Comparison of ENCODE assay signal across 1 cellular context in genomic region chr10:117865945-117866344, GRCh38.
TF ChIP-seq lines count a peak whose summit lies in the region.

No MANE protein-coding gene starts in this region.

TF ChIP-seq in HEK293, 187 proteins besides CTCF, POLR2A, EP300 and RAD21 (continued from another document and continues in another):
- TF ChIP-seq INSM2 (tag by site-specific recombination; IDR thresholded peaks at IDR 0.05) (0 out of 2 replicates have a peak, but pooled peaks have one; percentile 42), ZNF341 (tag by site-specific recombination; IDR thresholded peaks at IDR 0.05; ENCODE audit: low read depth) (no peak), ZNF701 (tag by site-specific recombination; IDR thresholded peaks at IDR 0.05) (no peak), ZNF704 (tag by site-specific recombination; IDR thresholded peaks at IDR 0.05) (no peak), ZNF37A (tag by site-specific recombination; IDR thresholded peaks at IDR 0.05) (no peak), MYNN (tag by site-specific recombination; IDR thresholded peaks at IDR 0.05; ENCODE audit: borderline replicate concordance) (no peak), FEZF1 (tag by site-specific recombination; IDR thresholded peaks at IDR 0.05) (no peak), ZSCAN30 (tag by site-specific recombination; IDR thresholded peaks at IDR 0.05) (no peak), ZIC2 (tag by site-specific recombination; IDR thresholded peaks at IDR 0.05) (no peak), ZNF391 (tag by site-specific recombination; IDR thresholded peaks at IDR 0.05; ENCODE audit: borderline replicate concordance, low read depth) (no peak), ZNF19 (tag by site-specific recombination; IDR thresholded peaks at IDR 0.05; ENCODE audit: low read depth) (no peak), ZNF791 (tag by site-specific recombination; IDR thresholded peaks at IDR 0.05) (no peak), ZFP37 (tag by site-specific recombination; IDR thresholded peaks at IDR 0.05) (no peak), ZNF555 (tag by site-specific recombination; conservative IDR thresholded peaks at IDR 0.05) (no peak), ZNF146 (tag by site-specific recombination; IDR thresholded peaks at IDR 0.05) (no peak), ZNF768 (tag by site-specific recombination; IDR thresholded peaks at IDR 0.05) (no peak), IKZF3 (tag by site-specific recombination; IDR thresholded peaks at IDR 0.05) (no peak), ZNF214 (tag by site-specific recombination; IDR thresholded peaks at IDR 0.05; ENCODE audit: borderline replicate concordance) (no peak), ATF2 (tag by site-specific recombination; IDR thresholded peaks at IDR 0.05; ENCODE audit: low read depth) (peak; percentile 76), ZBTB17 (tag by site-specific recombination; IDR thresholded peaks at IDR 0.05) (peak; percentile 51; the same call in 1 of the 2 replicates), ZBTB49 (tag by site-specific recombination; IDR thresholded peaks at IDR 0.05; ENCODE audit: low read depth) (no peak), ZNF777 (tag by site-specific recombination; IDR thresholded peaks at IDR 0.05; ENCODE audit: borderline replicate concordance) (no peak), ZNF362 (tag by site-specific recombination; IDR thresholded peaks at IDR 0.05) (no peak), ZNF174 (tag by site-specific recombination; IDR thresholded peaks at IDR 0.05) (no peak), ZNF138 (tag by site-specific recombination; IDR thresholded peaks at IDR 0.05; ENCODE audit: borderline replicate concordance) (no peak), ZNF175 (tag by site-specific recombination; IDR thresholded peaks at IDR 0.05) (no peak), YY2 (tag by site-specific recombination; IDR thresholded peaks at IDR 0.05) (peak; percentile 71; the same call in 1 of the 2 replicates), OSR2 (tag by site-specific recombination; IDR thresholded peaks at IDR 0.05) (peak; percentile 60; the same call in 1 of the 2 replicates), ZNF645 (tag by site-specific recombination; IDR thresholded peaks at IDR 0.05) (no peak), OVOL3 (tag by site-specific recombination; IDR thresholded peaks at IDR 0.05) (no peak), RBAK (tag by site-specific recombination; IDR thresholded peaks at IDR 0.05) (no peak), ZXDB (tag by site-specific recombination; IDR thresholded peaks at IDR 0.05) (no peak), ZNF416 (tag by site-specific recombination; IDR thresholded peaks at IDR 0.05) (no peak), WT1 (tag by site-specific recombination; IDR thresholded peaks at IDR 0.05) (no peak), REST (tag by site-specific recombination; IDR thresholded peaks at IDR 0.05) (no peak), ZNF132 (tag by site-specific recombination; IDR thresholded peaks at IDR 0.05; ENCODE audit: borderline replicate concordance) (no peak), ZBTB8A (tag by site-specific recombination; IDR thresholded peaks at IDR 0.05) (no peak), KLF9 (tag by site-specific recombination; IDR thresholded peaks at IDR 0.05; ENCODE audit: low read depth) (no peak), PRDM4 (tag by site-specific recombination; IDR thresholded peaks at IDR 0.05) (no peak), ZNF26 (tag by site-specific recombination; IDR thresholded peaks at IDR 0.05) (no peak), ZNF639 (tag by site-specific recombination; IDR thresholded peaks at IDR 0.05) (0 out of 2 replicates have a peak, but pooled peaks have one; percentile 46)
